Comparison of ENCODE assay signal across 17 cellular contexts in the genomic region with DNA sequence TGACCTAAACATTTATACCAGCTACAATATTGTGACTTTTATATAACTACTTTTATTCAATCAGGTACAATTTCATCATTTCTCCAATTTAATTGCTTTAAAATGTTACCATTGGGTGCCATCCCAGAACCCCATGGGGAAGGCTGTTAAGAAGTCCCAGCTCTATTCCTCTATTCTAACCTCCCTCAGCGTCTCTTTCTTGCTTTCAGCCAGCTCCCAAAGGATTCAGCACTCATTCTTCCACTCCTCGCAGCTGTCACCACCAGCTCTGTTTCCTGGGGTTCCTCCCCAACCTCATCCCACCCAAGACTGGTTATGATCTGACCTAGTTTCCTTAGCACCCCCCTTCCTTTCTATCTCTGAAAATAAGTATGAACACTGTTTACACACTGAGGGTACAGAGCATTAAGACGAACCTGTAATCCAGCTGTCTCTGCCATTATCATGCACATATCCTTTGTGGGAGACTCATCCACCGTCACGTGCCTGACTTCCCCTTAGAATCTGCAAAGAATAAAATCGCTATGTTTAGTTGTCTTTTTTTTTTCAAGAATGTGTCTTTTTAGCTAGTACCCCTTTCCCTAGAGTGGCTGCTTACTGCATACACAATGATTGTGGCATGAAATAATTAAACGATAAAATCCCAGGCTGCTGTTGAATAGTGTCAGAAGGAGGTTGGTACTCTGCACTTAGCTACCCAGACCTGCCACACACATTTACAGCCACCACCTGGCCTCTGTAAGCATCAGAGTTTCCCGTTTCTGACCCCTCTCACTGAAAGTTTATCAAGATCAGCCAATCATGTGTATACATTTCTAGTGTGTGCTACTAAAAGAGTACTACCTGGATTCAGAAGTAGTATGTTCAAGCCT. TPM values are rescaled to one million over a fixed set of nuclear protein-coding genes. Genes with fewer than 3 reads are reported as not detected.
A peak's percentile ranks its signal among the peaks of the same experiment; 100 is the strongest.
DNase-seq lines count a peak whose midpoint lies in the region; ATAC-seq and TF ChIP-seq lines count a peak whose summit lies in the region.
"Had no signal": no experiment of that assay in that cellular context is flagged by ENCODE, and none has a peak within 500 bp of the region (broad histone marks: within the 10 kb centered on the region; RNA-seq: fewer than 3 reads in every experiment).

No MANE protein-coding gene starts in this region.

- intact Hi-C loops in mammary epithelial cell (cut with micrococcal nuclease): no loop called here

- H3K27me3 Mint-ChIP-seq in osteocyte (ENCODE audit: unreplicated experiment): no peaks in the 10 kb centered on the region

- H3K4me2 ChIP-seq in fibroblast of lung (ENCODE audit: extremely low read depth, insufficient read depth, low read length) (no peak overlapping the region), mammary epithelial cell (ENCODE audit: insufficient read depth, low read depth, low read length) (no peak overlapping the region)

- 82% methylated on average over 8 of the region's 8 CpGs for WGBS in mammary epithelial cell (ENCODE audit: low coverage, missing lambda C conversion rate)

- H3K9ac ChIP-seq in fibroblast of lung (ENCODE audit: insufficient read depth, low read length): no peak overlapping the region
- no peak overlapping the region for H3K9ac ChIP-seq in mammary epithelial cell (ENCODE audit: insufficient read depth, low read length)

- no peaks in the 10 kb centered on the region for H3K9me3 Mint-ChIP-seq in osteocyte (ENCODE audit: unreplicated experiment)

- H4K20me1 ChIP-seq in fibroblast of lung (ENCODE audit: control insufficient read depth, extremely low read depth, insufficient read depth, low read length): no peaks in the 10 kb centered on the region
- no peaks in the 10 kb centered on the region for H4K20me1 ChIP-seq in mammary epithelial cell (ENCODE audit: insufficient read depth, low read length)

- no peaks in the 10 kb centered on the region for H3K36me3 ChIP-seq in HAP-1 (replicated peaks)
- no peaks in the 10 kb centered on the region for H3K36me3 ChIP-seq in fibroblast of lung (ENCODE audit: control insufficient read depth, insufficient read depth, low read length)
- H3K36me3 ChIP-seq in mammary epithelial cell (ENCODE audit: insufficient read depth, low read length): no peaks in the 10 kb centered on the region
- H3K36me3 ChIP-seq: ascending aorta had no signal

- peak; percentile 37 to 55 for DNase-seq in HAP-1 (ENCODE audit: low spot score in 2 of 2)
- DNase-seq in NCI-H2227 (lab: John Stamatoyannopoulos, UW; ENCODE audit: unreplicated experiment): peak; percentile 19
- DNase-seq in fibroblast of lung (ENCODE audit: low read depth in 2 of 2): no peak
- peak; percentile 2 for DNase-seq in osteocyte (ENCODE audit: extremely low spot score, unreplicated experiment)
- DNase-seq in mammary epithelial cell: no peak
- no peak for DNase-seq in pons (ENCODE audit: low spot score)
- DNase-seq in ecto neural progenitor cell (ENCODE audit: low spot score): no peak
- DNase-seq: activated CD4-positive, alpha-beta T cell treated with anti-CD3 and anti-CD28 coated beads for 4 hours; activated CD8-positive, alpha-beta memory T cell treated with anti-CD3 and anti-CD28 coated beads, Interleukin-2, amount 50 U/mL, for 48 hours; activated naive CD4-positive, alpha-beta T cell; AML-193; islet precursor cell; SHP77; stimulated activated CD4-positive, alpha-beta T cell treated with anti-CD3 and anti-CD28 coated beads, Interleukin-15, amount 100 ng/mL, for 24 hours had no signal

- H3K36me3 Mint-ChIP-seq in osteocyte (ENCODE audit: unreplicated experiment): no peaks in the 10 kb centered on the region

- no peaks in the 10 kb centered on the region for H3K27me3 ChIP-seq in HAP-1 (ENCODE audit: low read depth)
- H3K27me3 ChIP-seq in fibroblast of lung (ENCODE audit: control insufficient read depth, insufficient read depth, low read length): no peaks in the 10 kb centered on the region
- H3K27me3 ChIP-seq in mammary epithelial cell (ENCODE audit: insufficient read depth, low read length): no peaks in the 10 kb centered on the region
- H3K27me3 ChIP-seq: ascending aorta had no signal

- H3K9me3 ChIP-seq in HAP-1 (no peaks in the 10 kb centered on the region), fibroblast of lung (ENCODE audit: control insufficient read depth, insufficient read depth, low read depth, low read length) (no peaks in the 10 kb centered on the region), mammary epithelial cell (replicated peaks; ENCODE audit: insufficient read depth, low read length) (no peaks in the 10 kb centered on the region)
- H3K9me3 ChIP-seq: ascending aorta had no signal

- no peaks in the 10 kb centered on the region for H3K79me2 ChIP-seq in fibroblast of lung (ENCODE audit: control insufficient read depth, insufficient read depth, low read length)
- no peaks in the 10 kb centered on the region for H3K79me2 ChIP-seq in mammary epithelial cell (ENCODE audit: insufficient read depth, low read length)

- no peak overlapping the region for H3K27ac Mint-ChIP-seq in osteocyte (ENCODE audit: unreplicated experiment)

- no peaks in the 10 kb centered on the region for H3K4me1 Mint-ChIP-seq in osteocyte (ENCODE audit: unreplicated experiment)

- TF ChIP-seq CTCF in fibroblast of lung (conservative IDR thresholded peaks at IDR 0.05 in 1 of 2, IDR thresholded peaks at IDR 0.05 in 1 of 2; ENCODE audit: low read depth in 1 of 2, low read length in 2 of 2): no peak
- no peak for TF ChIP-seq CTCF in osteocyte (IDR thresholded peaks at IDR 0.05)
- no peak for TF ChIP-seq CTCF in mammary epithelial cell (conservative IDR thresholded peaks at IDR 0.05 in 1 of 2, IDR thresholded peaks at IDR 0.05 in 1 of 2; ENCODE audit: extremely low read depth in 1 of 2, insufficient read depth in 1 of 2, low read depth in 1 of 2, low read length in 2 of 2)

- H2AFZ ChIP-seq in fibroblast of lung (ENCODE audit: low read length) (peak overlapping the region; percentile 24), mammary epithelial cell (ENCODE audit: low read depth, low read length) (no peak overlapping the region)

- H3K4me1 ChIP-seq in HAP-1: peaks cover 12% of the 10 kb centered on the region
- no peaks in the 10 kb centered on the region for H3K4me1 ChIP-seq in fibroblast of lung (ENCODE audit: control insufficient read depth, extremely low read depth, insufficient read depth, low read length)
- H3K4me1 ChIP-seq in mammary epithelial cell (ENCODE audit: insufficient read depth, low read length): no peaks in the 10 kb centered on the region
- H3K4me1 ChIP-seq: ascending aorta had no signal

- ATAC-seq in GM19351 (IDR thresholded peaks at IDR 0.05; ENCODE audit: unreplicated experiment): no peak

- BruUV-seq in mammary epithelial cell (replicated peaks; lab: Mats Ljungman, UMichigan): no TSS peak

- in situ Hi-C loops in HAP-1 (cut with MboI; ENCODE audit: low sequenced_read_pairs): no loop called here
- in situ Hi-C loops in mammary epithelial cell (cut with MboI; ENCODE audit: low sequenced_read_pairs in 2 of 2): no loop called here

- no peak overlapping the region for H3K4me3 Mint-ChIP-seq in osteocyte (ENCODE audit: unreplicated experiment)

- no peak overlapping the region for H3K27ac ChIP-seq in fibroblast of lung (ENCODE audit: insufficient read depth, low read length)
- no peak overlapping the region for H3K27ac ChIP-seq in mammary epithelial cell (ENCODE audit: insufficient read depth, low read depth, low read length)
- H3K27ac ChIP-seq: ascending aorta, epithelial cell of prostate had no signal

- no peak overlapping the region for H3K4me3 ChIP-seq in HAP-1
- no peak overlapping the region for H3K4me3 ChIP-seq in fibroblast of lung (replicated peaks in 1 of 4; ENCODE audit: control extremely low read depth in 1 of 4, insufficient read depth in 1 of 4, low read depth in 3 of 4, low read length in 4 of 4)
- H3K4me3 ChIP-seq in mammary epithelial cell (replicated peaks in 1 of 3; ENCODE audit: insufficient read depth in 1 of 3, low read depth in 2 of 3, low read length in 3 of 3): no peak overlapping the region
- H3K4me3 ChIP-seq: ascending aorta had no signal

- dilution Hi-C loops in mammary epithelial cell (cut with HindIII; ENCODE audit: low sequenced_read_pairs): no loop called here

- CTCF ChIA-PET in mammary epithelial cell (lab: Charles Lee; ENCODE audit: low non-redundant PET): no interaction called here

RNA-seq across cellular contexts. Expression of gene CSTF3, which starts 26.8 kb away (rescaled TPM):
- total RNA-seq in fibroblast of lung (26.3 and 32.4 TPM in 2 replicates), osteocyte (23.6 and 27.8 TPM in 2 replicates), mammary epithelial cell (10 to 100 TPM; 21.3 to 32.9 TPM)
- polyA plus RNA-seq in fibroblast of lung (27.4 and 34.0 TPM in 2 replicates), mammary epithelial cell (19.4 TPM)
- polyA plus RNA-seq in fibroblast of lung (2012): 28.2 and 34.2 TPM in 2 replicates
- polyA minus RNA-seq in fibroblast of lung (ENCODE audit: low replicate concordance) (2.6 and 2.9 TPM in 2 replicates), mammary epithelial cell (28.9 TPM)

Comparison
In these comparisons a context has a peak if more than half of its experiments do, and no peak if none do; other contexts are left out.
1. DNase-seq: peak in HAP-1 (2 of 2), NCI-H2227 (single experiment) and osteocyte (single experiment); none in fibroblast of lung (0 of 2), mammary epithelial cell (single experiment), pons (single experiment) and ecto neural progenitor cell (single experiment).